ENCODE assay signal across 23 cellular contexts in the genomic region with DNA sequence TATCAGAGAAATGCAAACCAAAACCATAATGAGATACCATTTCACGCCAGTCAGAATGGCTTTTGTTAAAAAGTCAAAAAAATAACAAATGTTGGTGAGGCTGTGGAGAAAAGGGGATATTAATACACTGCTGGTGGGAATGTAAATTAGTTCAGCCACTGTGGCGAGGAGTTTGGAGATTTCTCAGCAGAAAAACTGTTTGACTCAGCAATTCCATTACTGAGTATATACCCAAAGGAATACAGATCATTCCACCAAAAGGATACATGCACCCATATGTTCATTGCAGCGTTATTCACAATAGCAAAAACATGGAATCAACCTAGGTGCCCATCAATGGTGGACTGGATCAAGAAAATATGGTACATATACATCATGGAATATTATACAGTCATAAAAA. TPM values are rescaled to one million over a fixed set of nuclear protein-coding genes. Genes with fewer than 3 reads are reported as not detected.
DNase-seq lines count a peak whose midpoint lies in the region; ATAC-seq, FAIRE-seq and TF ChIP-seq lines count a peak whose summit lies in the region.
"Had no signal": no experiment of that assay in that cellular context is flagged by ENCODE, and none has a peak within 500 bp of the region (broad histone marks: within the 10 kb centered on the region; RNA-seq: fewer than 3 reads in every experiment).

No MANE protein-coding gene starts in this region.

- no peaks in the 10 kb centered on the region for H3K36me3 Mint-ChIP-seq in stimulated activated memory B cell treated with anti-CD40 and anti-IgM and Interleukin-4, amounts not matched to agents 10 μg/mL and 1 μg/mL and 100 μg/mL, for 72 hours
- H3K36me3 Mint-ChIP-seq: CD8-positive, alpha-beta T cell had no signal

- RAD21 ChIA-PET in GM12878 (lab: Charles Lee; ENCODE audit: unreplicated experiment): no interaction called here

- intact Hi-C loops in HepG2 (cut with micrococcal nuclease; ENCODE audit: unreplicated experiment): no loop called here
- intact Hi-C loops in right lobe of liver (cut with DNase I): no loop called here
- intact Hi-C loops in GM12878 (cut with micrococcal nuclease; ENCODE audit: unreplicated experiment): no loop called here

- no peak for TF ChIP-seq EP300 in HepG2 (IDR thresholded peaks at IDR 0.05; ENCODE audit: low read depth in 2 of 2, low read length in 2 of 2)
- TF ChIP-seq EP300 in HepG2 (CRISPR knock-in tag; IDR thresholded peaks at IDR 0.05; ENCODE audit: borderline replicate concordance): no peak
- TF ChIP-seq EP300 in GM12878 (IDR thresholded peaks at IDR 0.05; ENCODE audit: borderline replicate concordance in 1 of 2, control insufficient read depth in 1 of 2, low read depth in 2 of 2, low read length in 2 of 2): no peak

- TF ChIP-seq POLR2A in HepG2 (IDR thresholded peaks at IDR 0.05; ENCODE audit: insufficient read depth in 1 of 2, low read depth in 2 of 2, low read length in 2 of 2) (no peak), right lobe of liver (IDR thresholded peaks at IDR 0.05) (no peak), GM12878 (IDR thresholded peaks at IDR 0.05; ENCODE audit: low read depth, low read length) (no peak)

- H3K4me2 ChIP-seq in HepG2 (ENCODE audit: low read depth, low read length): no peak overlapping the region
- no peak overlapping the region for H3K4me2 ChIP-seq in GM12878 (ENCODE audit: control insufficient read depth, insufficient read depth)
- H3K4me2 ChIP-seq: BLaER1 treated with 17β-estradiol and CSF1 and Interleukin-3, amounts not matched to agents 10 nM and 100 nM had no signal

- BruUV-seq in HepG2 (replicated peaks; lab: Mats Ljungman, UMichigan) (no TSS peak), GM12878 (replicated peaks; lab: Mats Ljungman, UMichigan) (no TSS peak)

- H3K27ac Mint-ChIP-seq in stimulated activated memory B cell treated with anti-CD40 and anti-IgM and Interleukin-4, amounts not matched to agents 10 μg/mL and 1 μg/mL and 100 μg/mL, for 72 hours: no peak overlapping the region
- H3K27ac Mint-ChIP-seq: B cell; CD4-positive, alpha-beta T cell; CD8-positive, alpha-beta T cell had no signal

- ATAC-seq in HepG2 (no peak), right lobe of liver (no peak), GM12878 (no peak), GM21717 (IDR thresholded peaks at IDR 0.05; ENCODE audit: unreplicated experiment) (no peak)
- no peak for ATAC-seq in stimulated activated memory B cell treated with anti-CD40 and anti-IgM and Interleukin-4, amounts not matched to agents 10 μg/mL and 1 μg/mL and 100 μg/mL, for 72 hours
- ATAC-seq: CD8-positive, alpha-beta T cell had no signal

- TF ChIP-seq CTCF in HepG2 (CRISPR knock-in tag; IDR thresholded peaks at IDR 0.05): no peak
- no peak for TF ChIP-seq CTCF in right lobe of liver (IDR thresholded peaks at IDR 0.05)
- TF ChIP-seq CTCF in GM12878 (IDR thresholded peaks at IDR 0.05 in 2 of 3, conservative IDR thresholded peaks at IDR 0.05 in 1 of 3; ENCODE audit: control insufficient read depth in 2 of 3, extremely low read depth in 1 of 3, insufficient read depth in 1 of 3, low read depth in 3 of 3, low read length in 3 of 3): no peak

- H4K20me1 ChIP-seq in HepG2 (ENCODE audit: insufficient read depth, low read length) (no peaks in the 10 kb centered on the region), GM12878 (ENCODE audit: control insufficient read depth, insufficient read depth) (no peaks in the 10 kb centered on the region)
- H4K20me1 ChIP-seq: BLaER1 treated with 17β-estradiol and CSF1 and Interleukin-3, amounts not matched to agents 10 nM and 100 nM had no signal

- TF ChIP-seq RAD21 in HepG2 (CRISPR knock-in tag; IDR thresholded peaks at IDR 0.05) (no peak), GM12878 (IDR thresholded peaks at IDR 0.05; ENCODE audit: insufficient read depth, low read depth, low read length) (no peak)

- no peaks in the 10 kb centered on the region for H3K4me1 Mint-ChIP-seq in stimulated activated memory B cell treated with anti-CD40 and anti-IgM and Interleukin-4, amounts not matched to agents 10 μg/mL and 1 μg/mL and 100 μg/mL, for 72 hours
- H3K4me1 Mint-ChIP-seq: B cell had no signal

- no peak for DNase-seq in HepG2 (ENCODE audit: low spot score)
- DNase-seq in right lobe of liver: no peak
- no peak for DNase-seq in HTR-8/SVneo (ENCODE audit: insufficient read length, low spot score)
- DNase-seq in GM12878 (ENCODE audit: low read depth, low spot score): no peak
- DNase-seq in activated effector memory CD4-positive, alpha-beta T cell treated with Interleukin-2 at 50 U/mL for 16 hours: no peak
- DNase-seq: 8988T; AML-193; Caco-2; Calu3; CD4-positive, alpha-beta T cell; CD8-positive, alpha-beta T cell; DMS79 treated with DMSO at 0.1 percent for 48 hours; GF-D8 had no signal

- H3K79me2 ChIP-seq in HepG2 (ENCODE audit: insufficient read depth, low read length) (no peaks in the 10 kb centered on the region), GM12878 (ENCODE audit: control insufficient read depth, insufficient read depth, low read length) (no peaks in the 10 kb centered on the region)

- H3K4me3 Mint-ChIP-seq in stimulated activated memory B cell treated with anti-CD40 and anti-IgM and Interleukin-4, amounts not matched to agents 10 μg/mL and 1 μg/mL and 100 μg/mL, for 72 hours: no peak overlapping the region
- H3K4me3 Mint-ChIP-seq: B cell; CD4-positive, alpha-beta T cell; CD8-positive, alpha-beta T cell had no signal

- no peaks in the 10 kb centered on the region for H3K9me3 Mint-ChIP-seq in stimulated activated memory B cell treated with anti-CD40 and anti-IgM and Interleukin-4, amounts not matched to agents 10 μg/mL and 1 μg/mL and 100 μg/mL, for 72 hours
- H3K9me3 Mint-ChIP-seq: CD4-positive, alpha-beta T cell had no signal

- H3K4me1 ChIP-seq in HepG2 (ENCODE audit: insufficient read depth, low read length): no peaks in the 10 kb centered on the region
- H3K4me1 ChIP-seq in right lobe of liver: no peaks in the 10 kb centered on the region
- no peaks in the 10 kb centered on the region for H3K4me1 ChIP-seq in GM12878 (ENCODE audit: control insufficient read depth, insufficient read depth, low read length)
- H3K4me1 ChIP-seq: BLaER1 treated with 17β-estradiol and CSF1 and Interleukin-3, amounts not matched to agents 10 nM and 100 nM; Caco-2 had no signal

- H3K36me3 ChIP-seq in HepG2 (replicated peaks in 1 of 2; ENCODE audit: control insufficient read depth in 1 of 2, insufficient read depth in 2 of 2, low read length in 2 of 2) (no peaks in the 10 kb centered on the region), right lobe of liver (no peaks in the 10 kb centered on the region), GM12878 (ENCODE audit: control insufficient read depth in 2 of 2, insufficient read depth in 2 of 2, low read length in 1 of 2) (no peaks in the 10 kb centered on the region)
- H3K36me3 ChIP-seq: BLaER1 treated with 17β-estradiol and CSF1 and Interleukin-3, amounts not matched to agents 10 nM and 100 nM had no signal

- H3K9ac ChIP-seq in HepG2 (ENCODE audit: insufficient read depth, low read depth, low read length) (no peak overlapping the region), GM12878 (ENCODE audit: control insufficient read depth, insufficient read depth, low read length) (no peak overlapping the region)
- H3K9ac ChIP-seq: BLaER1 treated with 17β-estradiol and CSF1 and Interleukin-3, amounts not matched to agents 10 nM and 100 nM had no signal

- H3K27ac ChIP-seq in HepG2 (ENCODE audit: extremely low read length, insufficient read depth, low read length) (no peak overlapping the region), right lobe of liver (no peak overlapping the region), GM12878 (ENCODE audit: control insufficient read depth, insufficient read depth) (no peak overlapping the region)
- H3K27ac ChIP-seq: BLaER1 treated with 17β-estradiol and CSF1 and Interleukin-3, amounts not matched to agents 10 nM and 100 nM; C4-2B had no signal

- H2AFZ ChIP-seq in HepG2 (ENCODE audit: low read length): no peak overlapping the region
- H2AFZ ChIP-seq in GM12878 (ENCODE audit: control insufficient read depth, low read depth, low read length): no peak overlapping the region

- POLR2A ChIA-PET in HepG2 (lab: Yijun Ruan, JAX): no interaction called here
- POLR2A ChIA-PET in GM12878 (lab: Charles Lee): no interaction called here

- no peaks in the 10 kb centered on the region for H3K27me3 ChIP-seq in HepG2 (ENCODE audit: control insufficient read depth in 1 of 2, insufficient read depth in 2 of 2, low read length in 2 of 2)
- H3K27me3 ChIP-seq in right lobe of liver: no peaks in the 10 kb centered on the region
- H3K27me3 ChIP-seq in GM12878 (replicated peaks in 1 of 2; ENCODE audit: control insufficient read depth in 2 of 2, insufficient read depth in 2 of 2, low read length in 1 of 2): no peaks in the 10 kb centered on the region
- H3K27me3 ChIP-seq: BLaER1 treated with 17β-estradiol and CSF1 and Interleukin-3, amounts not matched to agents 10 nM and 100 nM had no signal

- H3K4me3 ChIP-seq in HepG2 (replicated peaks in 1 of 3; ENCODE audit: insufficient read depth in 1 of 3, low read depth in 2 of 3, low read length in 3 of 3) (no peak overlapping the region), right lobe of liver (no peak overlapping the region), GM12878 (no peak overlapping the region)
- H3K4me3 ChIP-seq: BLaER1 treated with 17β-estradiol and CSF1 and Interleukin-3, amounts not matched to agents 10 nM and 100 nM had no signal

- no peak for FAIRE-seq in HepG2 (lab: Jason Lieb, UNC)
- FAIRE-seq in HTR-8/SVneo (lab: Jason Lieb, UNC): peak; percentile 38
- FAIRE-seq in GM12878 (lab: Jason Lieb, UNC): peak; percentile 35
- FAIRE-seq: A204.1, D721Med, G401.6, GM12892, GM18507 had no signal

- in situ Hi-C loops in HepG2 (cut with HindIII; ENCODE audit: extremely low pct_ligation_motif_present, low pct_unique_long_range_greater_than_20kb): no loop called here
- in situ Hi-C loops in GM12878 (cut with MboI): no loop called here

- CTCF ChIA-PET in HepG2 (lab: Yijun Ruan, JAX; ENCODE audit: low intra/inter-chr PET ratio, low total read pairs) (no interaction called here), GM12878 (lab: Yijun Ruan, JAX) (no interaction called here)

- H3K9me3 ChIP-seq in HepG2 (ENCODE audit: low read length): no peaks in the 10 kb centered on the region
- no peaks in the 10 kb centered on the region for H3K9me3 ChIP-seq in right lobe of liver
- no peaks in the 10 kb centered on the region for H3K9me3 ChIP-seq in GM12878 (replicated peaks; ENCODE audit: control insufficient read depth, insufficient read depth, low read length)

- H3K27me3 Mint-ChIP-seq in stimulated activated memory B cell treated with anti-CD40 and anti-IgM and Interleukin-4, amounts not matched to agents 10 μg/mL and 1 μg/mL and 100 μg/mL, for 72 hours: no peaks in the 10 kb centered on the region
- H3K27me3 Mint-ChIP-seq: CD4-positive, alpha-beta T cell had no signal

- WGBS in HepG2 (ENCODE audit: low lambda C conversion rate): 10% methylated on average over 3 of the region's 3 CpGs
- WGBS in right lobe of liver (ENCODE audit: insufficient coverage, low coverage, low lambda C conversion rate, missing lambda C conversion rate): 87% methylated on average over 3 of the region's 3 CpGs
- WGBS in GM12878 (ENCODE audit: insufficient coverage, insufficient replicate concordance, low lambda C conversion rate, missing lambda C conversion rate): 0% methylated on average over 3 of the region's 3 CpGs

- SMC1A ChIA-PET in GM12878 (lab: Charles Lee; ENCODE audit: uncharacterized antibody, unreplicated experiment): interaction anchor here (1.1 to 1.7 kb wide), 2 partner anchors 9 to 293 kb away, joined by 3 read pairs; no protein-coding TSS in a partner anchor

RNA-seq across cellular contexts. Expression of a gene that starts 54.5 kb away (rescaled TPM):
- total RNA-seq in HepG2 (2016; rRNA removed; fragmentation: Illumina TruSeq; extraction: Trizol): 74.1 and 106 TPM in 2 replicates
- 6.7 and 7.8 TPM in 2 replicates for total RNA-seq in HepG2 (2016; cell fraction: cytosol; rRNA removed; fragmentation: Illumina TruSeq; extraction: Trizol; ENCODE audit: low read depth)
- 78.8 and 111 TPM in 2 replicates for total RNA-seq in HepG2 (2016; cell fraction: insoluble cytoplasmic fraction; rRNA removed; fragmentation: Illumina TruSeq; extraction: Trizol)
- total RNA-seq in HepG2 (2016; cell fraction: membrane; rRNA removed; fragmentation: Illumina TruSeq; extraction: Trizol): 18.3 and 22.3 TPM in 2 replicates
- total RNA-seq in HepG2 (2016; cell fraction: nucleus; rRNA removed; fragmentation: Illumina TruSeq; extraction: Trizol): 104 and 105 TPM in 2 replicates
- 54.5 and 63.0 TPM in 2 replicates for polyA plus RNA-seq in HepG2 (2011; rRNA removed)
- polyA plus RNA-seq in HepG2 (2011; cell fraction: cytosol; rRNA removed): 11.8 and 17.9 TPM in 2 replicates
- polyA plus RNA-seq in HepG2 (2011; cell fraction: nucleus; rRNA removed): 60.9 and 85.0 TPM in 2 replicates
- polyA plus RNA-seq in HepG2 (2012): 34.1 and 68.0 TPM in 2 replicates
- 2.4 and 2.5 TPM in 2 replicates for polyA plus RNA-seq in HepG2 (2016; cell fraction: cytosol; fragmentation: Illumina TruSeq; extraction: Trizol; ENCODE audit: low read depth)
- 68.6 and 69.2 TPM in 2 replicates for polyA plus RNA-seq in HepG2 (2016; cell fraction: insoluble cytoplasmic fraction; fragmentation: Illumina TruSeq; extraction: Trizol; ENCODE audit: low read depth)
- 5.7 and 7.8 TPM in 2 replicates for polyA plus RNA-seq in HepG2 (2016; cell fraction: membrane; fragmentation: Illumina TruSeq; extraction: Trizol; ENCODE audit: low read depth)
- polyA plus RNA-seq in HepG2 (2016; cell fraction: nucleus; fragmentation: Illumina TruSeq; extraction: Trizol; ENCODE audit: insufficient read depth, low read depth): 100 and 103 TPM in 2 replicates
- 46.4 and 64.2 TPM in 2 replicates for polyA minus RNA-seq in HepG2 (2011; rRNA and poly(A)+ RNA removed; ENCODE audit: low replicate concordance)
- 20.1 and 21.0 TPM in 2 replicates for polyA minus RNA-seq in HepG2 (2011; cell fraction: cytosol; rRNA and poly(A)+ RNA removed)
- polyA minus RNA-seq in HepG2 (2011; cell fraction: nucleus; rRNA and poly(A)+ RNA removed): 240 and 258 TPM in 2 replicates
- 10 to 100 TPM in 4 of 6 experiments, 1 to 10 TPM in 2; 7.5 to 19.5 (median 11.8) TPM for total RNA-seq in right lobe of liver
- 174 and 201 TPM in 2 replicates for total RNA-seq in GM12878 (2013; cell fraction: nucleolus; rRNA removed)
- 77.9 and 86.9 TPM in 2 replicates for total RNA-seq in GM12878 (2014; rRNA removed)
- total RNA-seq in GM12878 (2014; rRNA removed; fragmentation: Illumina TruSeq; extraction: Trizol): 72.9 and 75.9 TPM in 2 replicates
- 50.5 and 56.7 TPM in 2 replicates for total RNA-seq in GM12878 (2021)
- polyA plus RNA-seq in GM12878 (2011; ENCODE audit: low read depth): 17.2 TPM
- 98.5 and 148 TPM in 2 replicates for polyA plus RNA-seq in GM12878 (2011; rRNA removed)
- polyA plus RNA-seq in GM12878 (2011; cell fraction: cytosol; rRNA removed): 31.9 and 39.6 TPM in 2 replicates
- polyA plus RNA-seq in GM12878 (2011; cell fraction: nucleus; rRNA removed): 110 and 122 TPM in 2 replicates
- 25.3 and 32.0 TPM in 2 replicates for polyA plus RNA-seq in GM12878 (2012)
- 87.6 and 100 TPM in 2 replicates for polyA plus RNA-seq in GM12878 (2014; fragmentation: Illumina TruSeq; extraction: Trizol)
- 10 to 100 TPM; 53.1 to 55.2 TPM for polyA plus RNA-seq in GM12878 (2014; fragmentation: Nextera tagmentation; extraction: Ambion mirVana)
- polyA plus RNA-seq in GM12878 (2014; rRNA removed): 45.3 and 59.1 TPM in 2 replicates
- 10 to 100 TPM; 69.2 to 73.9 TPM for polyA plus RNA-seq in GM12878 (2016; fragmentation: Nextera tagmentation; extraction: Ambion mirVana)
- polyA minus RNA-seq in GM12878 (2011; rRNA and poly(A)+ RNA removed): 89.7 and 98.2 TPM in 2 replicates
- 14.6 and 23.1 TPM in 2 replicates for polyA minus RNA-seq in GM12878 (2011; cell fraction: cytosol; rRNA and poly(A)+ RNA removed)
- 161 and 167 TPM in 2 replicates for polyA minus RNA-seq in GM12878 (2011; cell fraction: nucleus; rRNA and poly(A)+ RNA removed)
